ENCODE assay signal across 23 cellular contexts in genomic region chr11:84763931-84764330, GRCh38.
A peak's percentile ranks its signal among the peaks of the same experiment; 100 is the strongest.
DNase-seq lines count a peak whose midpoint lies in the region; ATAC-seq and TF ChIP-seq lines count a peak whose summit lies in the region.
"Had no signal": no experiment of that assay in that cellular context is flagged by ENCODE, and none has a peak within 500 bp of the region (broad histone marks: within the 10 kb centered on the region; RNA-seq: fewer than 3 reads in every experiment).

No MANE protein-coding gene starts in this region.

- no peaks in the 10 kb centered on the region for H3K36me3 ChIP-seq in ascending aorta
- H3K36me3 ChIP-seq: BE2C, BLaER1 had no signal

- H3K27ac ChIP-seq in VCaP (no peak overlapping the region), ascending aorta (no peak overlapping the region)
- H3K27ac ChIP-seq: BLaER1 had no signal

- TF ChIP-seq CTCF in VCaP (conservative IDR thresholded peaks at IDR 0.05) (0 out of 2 replicates have a peak, but pooled peaks have one; percentile 12), ascending aorta (IDR thresholded peaks at IDR 0.05) (no peak)

- H3K4me1 ChIP-seq in ascending aorta, result no peaks in the 10 kb centered on the region
- H3K4me1 ChIP-seq: BE2C, BLaER1 had no signal

- H3K27me3 ChIP-seq in ascending aorta, result no peaks in the 10 kb centered on the region
- H3K27me3 ChIP-seq: BE2C, BLaER1 had no signal

- intact Hi-C loops in left colon (cut with DNase I, micrococcal nuclease) (no loop called here), ascending aorta (cut with DNase I) (no loop called here)

- no peaks in the 10 kb centered on the region for H3K9me3 ChIP-seq in ascending aorta
- H3K9me3 ChIP-seq: BE2C had no signal

- ATAC-seq in left colon, result peak; percentile 64
- ATAC-seq: GM12878 had no signal

- DNase-seq in NCI-H345 (lab: John Stamatoyannopoulos, UW) (peak; percentile 13), NCI-H345 treated with DMSO at 0.1 percent for 48 hours (lab: John Stamatoyannopoulos, UW; ENCODE audit: unreplicated experiment) (no peak), left colon (no peak), OCI-M2 (lab: John Stamatoyannopoulos, UW; ENCODE audit: unreplicated experiment) (no peak), ascending aorta (ENCODE audit: low spot score in 2 of 2) (no peak)
- DNase-seq: 8988T; ACHN; BE2C; C1 segment of cervical spinal cord; CD4-positive, alpha-beta memory T cell; CD4-positive, CD25-positive, alpha-beta regulatory T cell; CD8-positive, alpha-beta memory T cell; COR-L47; DMS 273 treated with DMSO at 0.1 percent for 48 hours; DMS153; DMS53; DMS79; DND-41; EL; GDM1 had no signal

- H3K4me3 ChIP-seq in ascending aorta, result no peak overlapping the region
- H3K4me3 ChIP-seq: BLaER1, GM12878 had no signal
